In the genomic region with DNA sequence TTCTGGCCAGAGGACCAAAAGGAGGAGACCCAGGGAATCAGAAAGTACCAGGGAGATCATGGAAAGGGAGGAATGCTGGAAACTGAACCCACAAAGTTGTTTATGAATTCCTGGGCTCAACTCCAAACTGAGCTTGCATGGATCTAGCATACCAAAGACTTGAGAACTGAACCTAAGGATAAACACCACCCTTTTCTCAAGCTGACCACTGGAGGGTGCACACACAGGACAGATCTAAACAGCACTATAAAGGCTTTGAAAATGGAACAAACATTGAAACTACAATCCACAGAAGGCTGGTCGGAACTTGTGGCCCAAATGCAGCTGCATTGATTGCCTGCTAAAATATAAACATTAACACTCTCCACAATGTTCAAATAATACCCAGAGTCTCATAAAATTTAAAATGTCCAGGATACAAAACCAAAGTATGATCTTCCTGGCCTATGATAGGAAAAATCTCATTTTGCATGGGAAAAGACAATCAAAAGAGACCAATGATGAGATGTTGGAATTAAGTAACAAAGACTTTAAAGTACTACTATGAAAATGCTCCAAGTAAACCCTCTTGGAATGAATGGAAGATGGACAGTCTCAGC, we compare ENCODE assay signal across 7 cellular contexts. TPM values are rescaled to one million over a fixed set of nuclear protein-coding genes. Genes with fewer than 3 reads are reported as not detected.
A peak's percentile ranks its signal among the peaks of the same experiment; 100 is the strongest.
DNase-seq lines count a peak whose midpoint lies in the region; TF ChIP-seq lines count a peak whose summit lies in the region.

No MANE protein-coding gene starts in this region.

- H2AK5ac ChIP-seq in H9 (ENCODE audit: insufficient read length, low read length) = no peak overlapping the region

- no peaks in the 10 kb centered on the region for H3K27me3 ChIP-seq in H9 (ENCODE audit: insufficient read depth, low read length)
- no peaks in the 10 kb centered on the region for H3K27me3 ChIP-seq in OCI-LY3 (ENCODE audit: low read depth, low read length)
- H3K27me3 ChIP-seq in mucosa of stomach (ENCODE audit: control insufficient read depth, insufficient read depth, low read length) = no peaks in the 10 kb centered on the region

- DNase-seq in GM04504 (ENCODE audit: low read depth) (peak; percentile 93), H9 (peak; percentile 17), dermis blood vessel endothelial cell (peak; percentile 77), NCI-H1436 treated with DMSO at 0.1 percent for 48 hours (lab: John Stamatoyannopoulos, UW) (no peak), activated gamma-delta T cell (lab: John Stamatoyannopoulos, UW) (no peak)

- no peaks in the 10 kb centered on the region for H3K4me1 ChIP-seq in H9 (ENCODE audit: insufficient read depth, low read length)
- peaks cover 17% of the 10 kb centered on the region for H3K4me1 ChIP-seq in OCI-LY3 (ENCODE audit: low read length)
- H3K4me1 ChIP-seq in mucosa of stomach (ENCODE audit: control insufficient read depth, insufficient read depth, low read length) = peaks cover 57% of the 10 kb centered on the region

- no peak overlapping the region for H4K5ac ChIP-seq in H9 (ENCODE audit: insufficient read length, low read depth, low read length)

- no peak overlapping the region for H3K4me3 ChIP-seq in OCI-LY3 (ENCODE audit: low read length)
- no peak overlapping the region for H3K4me3 ChIP-seq in mucosa of stomach (ENCODE audit: low read length)

- no peak overlapping the region for H3K4ac ChIP-seq in H9 (ENCODE audit: low read depth, low read length)

- H4K91ac ChIP-seq in H9 (ENCODE audit: insufficient read length, low read depth, low read length) = no peak overlapping the region

- H3K27ac Mint-ChIP-seq in H9 = no peak overlapping the region

- H3K14ac ChIP-seq in H9 (ENCODE audit: insufficient read depth, low read length) = no peak overlapping the region

- H4K8ac ChIP-seq in H9 (replicated peaks; ENCODE audit: insufficient read length, low read depth, low read length) = no peak overlapping the region

- no CpG with 5 or more reads among the region's 1 CpG for WGBS in H9 (ENCODE audit: extremely low coverage, insufficient read length, low lambda C conversion rate)

- H3K23ac ChIP-seq in H9 (ENCODE audit: insufficient read length, low read depth, low read length) = no peak overlapping the region

- TF ChIP-seq CTCF in H9 (conservative IDR thresholded peaks at IDR 0.05) (peak; percentile 61), OCI-LY3 (IDR thresholded peaks at IDR 0.05; ENCODE audit: low read depth, low read length) (peak; percentile 59)

- H4K20me1 ChIP-seq in H9 (ENCODE audit: control insufficient read depth, insufficient read depth, insufficient read length) (no peaks in the 10 kb centered on the region), OCI-LY3 (ENCODE audit: insufficient read depth, low read length) (no peaks in the 10 kb centered on the region)

- peaks cover 0 to 16% of the 10 kb centered on the region in 2 experiments; a peak in 3 of 5 replicates for H3K9me3 Mint-ChIP-seq in H9

- no peak overlapping the region for H3K27ac ChIP-seq in H9 (ENCODE audit: insufficient read length, low read depth, low read length)
- no peak overlapping the region for H3K27ac ChIP-seq in OCI-LY3 (ENCODE audit: low read length)

- H3K9me3 ChIP-seq in H9 (ENCODE audit: control insufficient read depth, low read depth, low read length) (no peaks in the 10 kb centered on the region), OCI-LY3 (ENCODE audit: insufficient read depth, low read length) (no peaks in the 10 kb centered on the region), mucosa of stomach (ENCODE audit: control insufficient read depth, low read length) (no peaks in the 10 kb centered on the region)

- no peak overlapping the region for H2AFZ ChIP-seq in H9 (ENCODE audit: low read length)
- no peak overlapping the region for H2AFZ ChIP-seq in OCI-LY3 (ENCODE audit: low read depth, low read length)

- H3K27me3 Mint-ChIP-seq in H9 (ENCODE audit: low read depth) = no peaks in the 10 kb centered on the region

- no peak overlapping the region for H3K9ac ChIP-seq in H9 (ENCODE audit: extremely low read depth, insufficient read length, low read length)
- H3K9ac ChIP-seq in OCI-LY3 (ENCODE audit: low read length) = no peak overlapping the region
- H3K9ac ChIP-seq in mucosa of stomach (ENCODE audit: low read length) = peak overlapping the region; percentile 25

- no peak overlapping the region for H3K18ac ChIP-seq in H9 (ENCODE audit: insufficient read length, low read depth, low read length)

- H2BK15ac ChIP-seq in H9 (ENCODE audit: low read depth, low read length) = no peak overlapping the region

- no peak overlapping the region for H3K4me2 ChIP-seq in H9 (ENCODE audit: insufficient read depth, insufficient read length, low read length)
- H3K4me2 ChIP-seq in OCI-LY3 (ENCODE audit: low read length) = no peak overlapping the region

- no peak overlapping the region for H2BK5ac ChIP-seq in H9 (ENCODE audit: insufficient read length, low read length)

- H3K79me1 ChIP-seq in H9 (ENCODE audit: insufficient read depth, low read depth, low read length, poor library complexity, severe bottlenecking) = no peaks in the 10 kb centered on the region

- H3K79me2 ChIP-seq in H9 (ENCODE audit: insufficient read depth, low read length) = no peaks in the 10 kb centered on the region
- H3K79me2 ChIP-seq in OCI-LY3 (ENCODE audit: low read length) = no peaks in the 10 kb centered on the region

- H3K4me1 Mint-ChIP-seq in H9 = peaks cover 5 to 10% of the 10 kb centered on the region in 2 experiments; a peak in 3 of 4 replicates

- H3K36me3 Mint-ChIP-seq in H9 (ENCODE audit: insufficient read depth in 1 of 3, low read depth in 3 of 3) = peaks cover 0 to 10% (median 0%) of the 10 kb centered on the region in 3 experiments; a peak in 4 of 7 replicates

- no peak overlapping the region for H3K4me3 Mint-ChIP-seq in H9

- H3K36me3 ChIP-seq in OCI-LY3 (replicated peaks; ENCODE audit: low read depth, low read length) (no peaks in the 10 kb centered on the region), mucosa of stomach (ENCODE audit: control insufficient read depth, insufficient read depth, low read length) (no peaks in the 10 kb centered on the region)

- no peak overlapping the region for H3K56ac ChIP-seq in H9 (ENCODE audit: insufficient read length, low read depth, low read length)

- H3T11ph ChIP-seq in H9 (ENCODE audit: low read length) = no peak overlapping the region

- no peak overlapping the region for H2BK20ac ChIP-seq in H9 (ENCODE audit: low read depth, low read length, poor library complexity, severe bottlenecking)

- no peak overlapping the region for H2BK120ac ChIP-seq in H9 (ENCODE audit: low read depth, low read length, poor library complexity, severe bottlenecking)

- no peak overlapping the region for H2BK12ac ChIP-seq in H9 (ENCODE audit: insufficient read length, low read depth, low read length)

- H3K23me2 ChIP-seq in H9 (ENCODE audit: insufficient read length, low read depth, low read length, poor library complexity, severe bottlenecking) = no peaks in the 10 kb centered on the region

RNA-seq across cellular contexts. Expression of gene IRF1, which starts 15.6 kb away (rescaled TPM):
- total RNA-seq in H9 (2021) = 7.2 and 8.7 TPM in 2 replicates
- 26.4 TPM in 2 replicates for total RNA-seq in dermis blood vessel endothelial cell

RNA-seq across cellular contexts. Expression of gene IL5, which starts 37.1 kb away (rescaled TPM):
- total RNA-seq in H9 (2021) (not detected in 2 replicates), dermis blood vessel endothelial cell (not detected in 2 replicates)

RNA-seq across cellular contexts. Expression of gene RAD50, which starts 50.6 kb away (rescaled TPM):
- total RNA-seq in H9 (2021) (40.4 and 46.1 TPM in 2 replicates), dermis blood vessel endothelial cell (12.6 and 22.0 TPM in 2 replicates)

Comparison
In these comparisons a context has a peak if more than half of its experiments do, and no peak if none do; other contexts are left out.
1. DNase-seq: peak in GM04504 (single experiment), H9 (single experiment) and dermis blood vessel endothelial cell (single experiment); none in NCI-H1436 treated with DMSO at 0.1 percent for 48 hours (single experiment) and activated gamma-delta T cell (single experiment).